8 cellular contexts compared by ENCODE assay signal in the genomic region with DNA sequence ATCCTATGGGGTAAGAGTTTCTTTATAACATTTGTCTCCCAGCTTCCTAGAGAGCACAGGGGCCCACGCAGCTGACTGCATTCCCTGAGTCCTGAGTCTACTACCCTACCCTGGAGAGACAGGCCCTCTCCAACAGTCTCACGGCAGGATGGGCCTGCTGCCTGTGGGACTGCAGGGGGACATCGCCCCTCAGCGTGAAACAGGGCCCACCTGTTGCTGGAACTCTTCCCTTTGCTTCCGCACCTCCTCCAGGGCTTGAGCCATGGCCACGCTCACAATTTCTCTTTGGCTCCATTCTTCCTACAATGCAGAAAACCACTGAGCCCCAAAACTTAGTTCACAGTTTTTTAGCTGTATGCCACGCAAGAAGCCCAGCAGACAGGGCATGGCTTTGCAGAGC. TPM values are rescaled to one million over a fixed set of nuclear protein-coding genes. Genes with fewer than 3 reads are reported as not detected.
"Had no signal": no experiment of that assay in that cellular context is flagged by ENCODE, and none has a peak within 500 bp of the region (broad histone marks: within the 10 kb centered on the region; RNA-seq: fewer than 3 reads in every experiment).

No MANE protein-coding gene starts in this region.

- ATAC-seq: GM23338, K562 had no signal

- H3K4me3 ChIP-seq: GM23338, K562 had no signal

- H3K4me3 Mint-ChIP-seq: GM23338, H9, HFFc6 had no signal

- H2AFZ ChIP-seq: GM23338 had no signal

- DNase-seq: H9, HCEC 1CT, HFFc6, IMR-90 had no signal

- H3K27ac Mint-ChIP-seq: HFFc6 had no signal

- H3K9me3 Mint-ChIP-seq: GM23338, H9, HFFc6 had no signal

- H3K4me2 ChIP-seq: GM23338 had no signal

RNA-seq across cellular contexts. Expression of gene WDR38, which starts 36.9 kb away (rescaled TPM):
- total RNA-seq: GM23338, H1, H9, HFFc6, HT-29, IMR-90, K562 had no signal
- polyA plus RNA-seq: GM23338, H1, IMR-90, K562 had no signal
